1 cellular context compared by ENCODE assay signal in the genomic region with DNA sequence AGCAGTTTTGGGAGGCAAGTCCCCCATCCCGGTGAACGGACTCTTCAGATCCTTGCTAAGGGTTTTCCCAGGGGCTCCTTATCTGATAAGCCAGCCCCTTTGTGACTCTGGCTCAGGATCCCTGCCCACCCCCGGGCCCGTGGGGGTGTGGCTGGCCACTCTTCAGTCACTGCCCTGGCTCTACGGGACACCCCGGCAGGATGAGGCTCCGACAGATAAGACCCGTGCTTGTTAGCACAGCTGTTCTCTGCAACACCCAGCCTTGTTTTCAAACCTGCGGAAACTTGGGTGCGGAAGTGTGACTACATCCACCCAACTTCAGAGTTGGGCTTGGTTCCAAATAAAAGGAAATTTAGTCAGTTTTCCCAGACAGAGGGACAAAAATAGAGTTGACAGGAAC.
TF ChIP-seq lines count a peak whose summit lies in the region.

No MANE protein-coding gene starts in this region.

TF ChIP-seq in endothelial cell of umbilical vein, 7 proteins besides CTCF, POLR2A, EP300 and RAD21 (continued from another document):
- TF ChIP-seq FOS (IDR thresholded peaks at IDR 0.05; ENCODE audit: borderline replicate concordance, insufficient read depth, low read length): peak; percentile 91
